In the genomic region with DNA sequence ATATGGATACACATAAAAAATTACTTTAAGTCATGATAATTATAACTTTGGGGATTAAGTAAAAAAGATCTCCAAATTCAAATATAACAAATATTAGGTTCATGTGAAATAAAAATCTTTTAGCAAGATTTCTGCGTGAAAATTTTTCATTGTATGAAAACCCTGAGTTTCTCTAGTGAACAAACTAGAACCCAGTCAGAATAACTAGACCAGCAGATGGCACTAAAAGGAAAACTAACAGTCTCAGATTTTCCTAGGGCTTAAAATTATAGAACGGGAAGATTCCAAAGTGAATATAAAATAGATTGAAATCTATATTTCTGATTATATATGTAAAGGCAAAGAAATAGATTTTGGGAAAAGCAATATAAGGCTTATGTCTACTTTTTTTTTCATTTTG, we compare ENCODE assay signal across 1 cellular context.
TF ChIP-seq lines count a peak whose summit lies in the region.

No MANE protein-coding gene starts in this region.

TF ChIP-seq in A549, 52 proteins besides CTCF, POLR2A, EP300 and RAD21 (continued from another document):
- no peak for TF ChIP-seq CBX2 (IDR thresholded peaks at IDR 0.05; ENCODE audit: borderline replicate concordance, low read depth)
- TF ChIP-seq HEYL (CRISPR knock-in tag; IDR thresholded peaks at IDR 0.05): no peak
- no peak for TF ChIP-seq BHLHE40 (IDR thresholded peaks at IDR 0.05; ENCODE audit: low read depth, low read length)
- TF ChIP-seq POLR2AphosphoS2 (conservative IDR thresholded peaks at IDR 0.05; ENCODE audit: low read length): no peak
- TF ChIP-seq FOSB (CRISPR knock-in tag; IDR thresholded peaks at IDR 0.05): no peak
- TF ChIP-seq HES2 (IDR thresholded peaks at IDR 0.05): no peak
- no peak for TF ChIP-seq SMC3 (IDR thresholded peaks at IDR 0.05)
- TF ChIP-seq ESRRA (IDR thresholded peaks at IDR 0.05; ENCODE audit: borderline replicate concordance, low read length): no peak
- no peak for TF ChIP-seq CEBPB (IDR thresholded peaks at IDR 0.05)
- no peak for TF ChIP-seq FOXS1 (CRISPR knock-in tag; IDR thresholded peaks at IDR 0.05)
- TF ChIP-seq BCL3 (IDR thresholded peaks at IDR 0.05): no peak
